8 cellular contexts compared by ENCODE assay signal in the genomic region with DNA sequence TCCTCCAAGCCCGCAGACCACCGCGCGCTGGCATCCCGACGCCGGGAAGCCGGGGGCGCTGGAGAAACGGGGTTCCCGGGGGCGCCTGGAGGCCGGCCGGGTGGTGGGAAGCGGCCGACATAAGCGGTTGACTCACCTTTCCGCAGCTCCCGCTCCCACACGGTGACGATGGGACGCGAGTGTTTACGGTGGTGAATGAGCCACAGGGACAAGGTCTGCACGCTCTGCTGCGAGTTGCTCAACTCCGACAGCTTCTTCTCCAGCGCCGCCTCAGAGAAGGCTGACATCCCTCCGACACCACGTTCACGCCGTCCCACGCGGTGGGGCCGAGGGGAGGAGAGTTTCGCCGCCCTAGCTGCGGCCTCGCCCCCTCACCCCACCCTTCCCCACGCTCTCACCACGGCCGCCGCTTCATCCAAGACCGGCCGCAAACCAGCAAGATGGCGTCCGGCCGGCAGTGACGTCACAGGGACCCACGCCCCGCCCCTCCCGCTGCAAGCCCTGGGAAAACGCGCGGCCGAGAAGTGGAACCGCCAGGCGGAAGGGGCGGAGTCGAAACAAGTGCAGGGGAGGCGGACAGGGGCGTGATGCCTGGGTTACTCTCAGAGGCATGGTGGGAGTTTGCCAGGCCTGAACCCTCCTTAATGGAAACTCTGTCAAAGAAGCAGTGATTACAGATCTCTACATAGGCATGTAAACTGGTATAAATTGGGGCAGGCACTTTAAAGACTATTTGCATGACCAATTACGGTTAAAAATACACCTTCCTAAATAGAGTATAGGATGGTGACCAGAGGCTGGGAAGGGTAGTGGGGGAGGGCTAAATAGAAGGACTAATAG. TPM values are rescaled to one million over a fixed set of nuclear protein-coding genes. Genes with fewer than 3 reads are reported as not detected.
DNase-seq lines count a peak whose midpoint lies in the region; ATAC-seq and TF ChIP-seq lines count a peak whose summit lies in the region.

A gene with protein sequence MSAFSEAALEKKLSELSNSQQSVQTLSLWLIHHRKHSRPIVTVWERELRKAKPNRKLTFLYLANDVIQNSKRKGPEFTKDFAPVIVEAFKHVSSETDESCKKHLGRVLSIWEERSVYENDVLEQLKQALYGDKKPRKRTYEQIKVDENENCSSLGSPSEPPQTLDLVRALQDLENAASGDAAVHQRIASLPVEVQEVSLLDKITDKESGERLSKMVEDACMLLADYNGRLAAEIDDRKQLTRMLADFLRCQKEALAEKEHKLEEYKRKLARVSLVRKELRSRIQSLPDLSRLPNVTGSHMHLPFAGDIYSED (minus strand): TSS at position 442 of the 840 bp plus-strand sequence. CDS start 155 bp downstream, at position 287.

- H3K27me3 Mint-ChIP-seq in activated B cell treated with CpG ODN at 0.5 μM for 24 hours (no peaks in the 10 kb centered on the region), immature natural killer cell (ENCODE audit: low read depth in 3 of 3) (peaks cover 5 to 12% (median 8%) of the 10 kb centered on the region in 3 donors)

- peaks cover 13 to 57% (median 40%) of the 10 kb centered on the region in 6 donors for H3K4me1 ChIP-seq in spleen

- H3K27me3 ChIP-seq in spleen (replicated peaks in 1 of 7) = no peaks in the 10 kb centered on the region

- POLR2A ChIA-PET in activated B cell treated with CpG ODN at 0.5 μM for 24 hours (lab: Charles Lee) = interaction anchor here (0.5 to 2.0 kb wide), 7 partner anchors 28 to 761 kb away, joined by 3 to 14 read pairs (median 3); partner anchors contain the start of genes ELP2, INO80C, KIAA1328 and RMP24

- 1 to 2% (median 1%) methylated on average over 35 to 64 of the region's 64 CpGs for WGBS in spleen, 5 donors

- DNase-seq in AG08395 (ENCODE audit: low spot score) = peak; percentile 97
- DNase-seq in NCI-H345 (lab: John Stamatoyannopoulos, UW) = peak; percentile 98
- DNase-seq in activated B cell treated with CpG ODN at 0.5 μM for 24 hours = peak; percentile 99
- peak; percentile 32 to 98 (median 94) for DNase-seq in caudate nucleus (lab: John Stamatoyannopoulos, UW)
- DNase-seq in immature natural killer cell = peak; percentile 97 to 98 (median 97)
- DNase-seq in spleen = peak; percentile 100

- H3K36me3 Mint-ChIP-seq in activated B cell treated with CpG ODN at 0.5 μM for 24 hours (ENCODE audit: low read depth) (peaks cover 15% of the 10 kb centered on the region), immature natural killer cell (no peaks in the 10 kb centered on the region)

- no peaks in the 10 kb centered on the region for H3K9me3 ChIP-seq in spleen

- H3K4me3 ChIP-seq in spleen = peak within 1 kb of the TSS; percentile 72 to 94 (median 86)

- H3K36me3 ChIP-seq in spleen = peaks cover 0 to 12% (median 0%) of the 10 kb centered on the region in 6 donors

- CTCF ChIA-PET in activated B cell treated with CpG ODN at 0.5 μM for 24 hours (lab: Charles Lee) = interaction anchor here (0.5 to 1.3 kb wide), 3 partner anchors 50 to 217 kb away, joined by 3 to 4 read pairs (median 3); no protein-coding TSS in a partner anchor

- in situ Hi-C loops in GM18951 (cut with MboI; ENCODE audit: low sequenced_read_pairs, unreplicated experiment) = no loop called here

- peak; percentile 74 for TF ChIP-seq POLR2A in GM18951 (IDR thresholded peaks at IDR 0.05; ENCODE audit: extremely low read depth, insufficient read depth, insufficient read length)
- peak in 1 of 3 donors; percentile 51 for TF ChIP-seq POLR2A in spleen (IDR thresholded peaks at IDR 0.05)

- H3K4me1 Mint-ChIP-seq in activated B cell treated with CpG ODN at 0.5 μM for 24 hours = peaks cover 44% of the 10 kb centered on the region
- H3K4me1 Mint-ChIP-seq in immature natural killer cell = peaks cover 26 to 38% of the 10 kb centered on the region in 2 donors

- peak within 1 kb of the TSS; percentile 93 for H3K4me3 Mint-ChIP-seq in activated B cell treated with CpG ODN at 0.5 μM for 24 hours
- peak within 1 kb of the TSS; percentile 90 to 98 (median 95) for H3K4me3 Mint-ChIP-seq in immature natural killer cell

- intact Hi-C loops in activated B cell treated with CpG ODN at 0.5 μM for 24 hours (cut with micrococcal nuclease) = loop anchor here (1.0 to 10.0 kb wide), 14 partner anchors 15 to 1090 kb away; partner anchors contain the start of genes ELP2, GALNT1, INO80C and KIAA1328
- intact Hi-C loops in spleen (cut with DNase I; ENCODE audit: low total_unique reads) = no loop called here

- no peak for TF ChIP-seq CTCF in activated B cell treated with CpG ODN at 0.5 μM for 24 hours (IDR thresholded peaks at IDR 0.05)
- TF ChIP-seq CTCF in spleen (IDR thresholded peaks at IDR 0.05 in 8 of 11, conservative IDR thresholded peaks at IDR 0.05 in 3 of 11) = peak in 7 of 11 experiments; percentile 6 to 41 (median 18)

- H3K9me3 Mint-ChIP-seq in activated B cell treated with CpG ODN at 0.5 μM for 24 hours = no peaks in the 10 kb centered on the region
- H3K9me3 Mint-ChIP-seq in immature natural killer cell = no peaks in the 10 kb centered on the region

- H3K27ac ChIP-seq in caudate nucleus (ENCODE audit: low read depth, low read length) (peak within 1 kb of the TSS; percentile 91), spleen (peak within 1 kb of the TSS; percentile 89 to 97 (median 94))

- ATAC-seq in HG03196 (IDR thresholded peaks at IDR 0.05; ENCODE audit: unreplicated experiment) (peak; percentile 95), activated B cell treated with CpG ODN at 0.5 μM for 24 hours (ENCODE audit: low read depth) (peak; percentile 91)

- H3K27ac Mint-ChIP-seq in activated B cell treated with CpG ODN at 0.5 μM for 24 hours (peak within 1 kb of the TSS; percentile 88), immature natural killer cell (peak within 1 kb of the TSS; percentile 79 to 97 (median 92))

RNA-seq across cellular contexts. Expression of the gene that starts here (rescaled TPM):
- total RNA-seq in activated B cell treated with CpG ODN at 0.5 μM for 24 hours = 40.7 and 47.6 TPM in 2 replicates
- 10 to 100 TPM in 1 of 3 donors, 1 to 10 TPM in 2; 6.3 to 11.0 (median 7.4) TPM for polyA plus RNA-seq in immature natural killer cell
- 10 to 100 TPM; 34.4 to 69.3 (median 49.7) TPM for total RNA-seq in spleen
- polyA plus RNA-seq in spleen = 10 to 100 TPM; 15.8 to 21.8 (median 18.8) TPM

Comparison
In these comparisons a context has a peak if more than half of its experiments do, and no peak if none do; other contexts are left out.
1. Peak in every context shown above with its lines: DNase-seq, ATAC-seq, H3K4me3 ChIP-seq and H3K27ac ChIP-seq.